1 cellular context compared by ENCODE assay signal in the genomic region with DNA sequence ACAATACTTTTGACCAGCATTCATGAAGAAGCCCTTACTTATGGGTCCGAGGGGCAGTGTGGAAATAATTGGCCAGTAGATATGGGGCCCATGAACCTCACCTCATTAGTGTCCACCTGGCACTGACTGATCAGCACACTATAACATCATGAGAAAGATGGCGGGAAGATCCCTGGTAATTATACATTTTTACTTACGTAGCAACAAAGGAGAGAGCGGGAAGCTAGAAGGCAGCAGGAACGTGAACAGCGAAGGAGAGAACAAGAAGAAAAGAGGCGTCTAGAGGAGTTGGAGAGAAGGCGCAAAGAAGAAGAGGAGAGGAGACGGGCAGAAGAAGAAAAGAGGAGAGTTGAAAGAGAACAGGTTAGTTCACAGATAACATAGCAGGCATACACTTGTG.
A peak's percentile ranks its signal among the peaks of the same experiment; 100 is the strongest.
TF ChIP-seq lines count a peak whose summit lies in the region.

No MANE protein-coding gene starts in this region.

TF ChIP-seq in HepG2, 621 proteins besides CTCF, POLR2A, EP300 and RAD21:
- TF ChIP-seq GTF3A (CRISPR knock-in tag; conservative IDR thresholded peaks at IDR 0.05), result no peak
- peak; percentile 97 for TF ChIP-seq RBM22 (optimal IDR thresholded peaks at IDR 0.05; ENCODE audit: low read length)
- no peak for TF ChIP-seq ZNF543 (CRISPR knock-in tag; IDR thresholded peaks at IDR 0.05)
- no peak for TF ChIP-seq RXRB (CRISPR knock-in tag; IDR thresholded peaks at IDR 0.05; ENCODE audit: borderline replicate concordance)
- no peak for TF ChIP-seq MEIS1 (CRISPR knock-in tag; IDR thresholded peaks at IDR 0.05; ENCODE audit: borderline replicate concordance)
